In genomic region chr19:49817964-49818690, GRCh38 we compare ENCODE assay signal across 8 cellular contexts. TPM values are rescaled to one million over a fixed set of nuclear protein-coding genes. Genes with fewer than 3 reads are reported as not detected.
DNase-seq lines count a peak whose midpoint lies in the region; ATAC-seq and TF ChIP-seq lines count a peak whose summit lies in the region.

Gene MED25, plus strand, starts transcription at chr19:49818289. Its CDS starts 53 bp downstream, at chr19:49818342.

- H3K4me3 ChIP-seq in HUES64 (ENCODE audit: low read length) (peak within 1 kb of the TSS; percentile 99), OCI-LY3 (ENCODE audit: low read length) (peak within 1 kb of the TSS; percentile 89)

- H3K27ac ChIP-seq in HUES64 (ENCODE audit: low read depth, low read length) (peak within 1 kb of the TSS; percentile 94), OCI-LY3 (ENCODE audit: low read length) (peak within 1 kb of the TSS; percentile 71), epithelial cell of prostate (peak within 1 kb of the TSS; percentile 82)

- peak; percentile 95 for DNase-seq in DMS 273 (lab: John Stamatoyannopoulos, UW; ENCODE audit: unreplicated experiment)
- DNase-seq in activated T-cell treated with anti-CD3 and anti-CD28 coated beads for 48 hours (ENCODE audit: low read depth): peak; percentile 84
- no peak for DNase-seq in epithelial cell of prostate (ENCODE audit: low read depth, low spot score)
- DNase-seq in mucosa of gallbladder (ENCODE audit: low spot score): peak; percentile 89
- DNase-seq in stimulated activated CD8-positive, alpha-beta memory T cell treated with anti-CD3 and anti-CD28 coated beads, Interleukin-4, amount 100 ng/mL, for 4 hours (ENCODE audit: low read depth in 2 of 2, low spot score in 1 of 2): peak; percentile 64 to 75

- H3K79me2 ChIP-seq in OCI-LY3 (ENCODE audit: low read length): peaks cover 35% of the 10 kb centered on the region

- H3K9ac ChIP-seq in HUES64 (ENCODE audit: low read depth, low read length) (peak within 1 kb of the TSS; percentile 96), OCI-LY3 (ENCODE audit: low read length) (peak within 1 kb of the TSS; percentile 91)

- no peak for TF ChIP-seq CTCF in OCI-LY3 (IDR thresholded peaks at IDR 0.05; ENCODE audit: low read depth, low read length)

- H3K27me3 ChIP-seq in HUES64 (ENCODE audit: insufficient read depth, low read length) (no peaks in the 10 kb centered on the region), OCI-LY3 (ENCODE audit: low read depth, low read length) (no peaks in the 10 kb centered on the region)

- peaks cover 16% of the 10 kb centered on the region for H3K36me3 ChIP-seq in HUES64 (ENCODE audit: insufficient read depth, low read length)
- peaks cover 15% of the 10 kb centered on the region for H3K36me3 ChIP-seq in OCI-LY3 (replicated peaks; ENCODE audit: low read depth, low read length)

- H3K4me2 ChIP-seq in OCI-LY3 (ENCODE audit: low read length): peak within 1 kb of the TSS; percentile 89

- H4K20me1 ChIP-seq in OCI-LY3 (ENCODE audit: insufficient read depth, low read length): peaks cover 6% of the 10 kb centered on the region; the same call in 1 of the 2 replicates

- ATAC-seq in GM21423 (IDR thresholded peaks at IDR 0.05; ENCODE audit: unreplicated experiment): peak; percentile 76

- H2AFZ ChIP-seq in OCI-LY3 (ENCODE audit: low read depth, low read length): peak within 1 kb of the TSS; percentile 82

- WGBS in HUES64: under 1% methylated on average over 58 of the region's 58 CpGs

- H3K9me3 ChIP-seq in HUES64 (ENCODE audit: insufficient read depth, low read depth, low read length) (no peaks in the 10 kb centered on the region), OCI-LY3 (ENCODE audit: insufficient read depth, low read length) (no peaks in the 10 kb centered on the region)

- H3K4me1 ChIP-seq in HUES64 (ENCODE audit: insufficient read depth, low read length) (peaks cover 4% of the 10 kb centered on the region; the same call in 1 of the 2 replicates), OCI-LY3 (ENCODE audit: low read length) (peaks cover 12% of the 10 kb centered on the region)

RNA-seq across cellular contexts. Expression of gene MED25, which starts in this region (rescaled TPM):
- polyA plus RNA-seq in HUES64 (2013, experiment 1 of 2): 53.4 TPM
- polyA plus RNA-seq in HUES64 (2013, experiment 2 of 2): 52.7 TPM
- total RNA-seq in mucosa of gallbladder: 66.0 TPM
